9 cellular contexts compared by ENCODE assay signal in genomic region chr11:73342633-73343032, GRCh38. TPM values are rescaled to one million over a fixed set of nuclear protein-coding genes. Genes with fewer than 3 reads are reported as not detected.
DNase-seq lines count a peak whose midpoint lies in the region; ATAC-seq and TF ChIP-seq lines count a peak whose summit lies in the region.
"Had no signal": no experiment of that assay in that cellular context is flagged by ENCODE, and none has a peak within 500 bp of the region (broad histone marks: within the 10 kb centered on the region; RNA-seq: fewer than 3 reads in every experiment).

No MANE protein-coding gene starts in this region.

- H4K20me1 ChIP-seq in MM.1S (ENCODE audit: insufficient read depth, low read length) = no peaks in the 10 kb centered on the region

- no peak overlapping the region for H3K4me2 ChIP-seq in MM.1S (ENCODE audit: low read depth, low read length)

- TF ChIP-seq POLR2A in spleen (IDR thresholded peaks at IDR 0.05) = no peak

- intact Hi-C loops in left colon (cut with DNase I, micrococcal nuclease) (no loop called here), spleen (cut with DNase I; ENCODE audit: low total_unique reads) (no loop called here)

- 69 to 87% (median 83%) methylated on average over 24 to 54 of the region's 54 CpGs for WGBS in spleen, 5 donors

- H3K27me3 ChIP-seq in subcutaneous abdominal adipose tissue (ENCODE audit: control insufficient read depth in 5 of 5, insufficient read depth in 4 of 5, low read length in 5 of 5) = no peaks in the 10 kb centered on the region
- H3K27me3 ChIP-seq in spleen (replicated peaks in 1 of 7) = no peaks in the 10 kb centered on the region
- H3K27me3 ChIP-seq in MM.1S (replicated peaks; ENCODE audit: insufficient read depth, low read length) = no peaks in the 10 kb centered on the region

- H3K4me1 ChIP-seq in subcutaneous abdominal adipose tissue (ENCODE audit: control insufficient read depth in 5 of 5, insufficient read depth in 5 of 5, low read length in 5 of 5) (peaks cover 2 to 28% (median 14%) of the 10 kb centered on the region in 5 donors), spleen (peaks cover 0 to 57% (median 22%) of the 10 kb centered on the region in 6 donors), MM.1S (ENCODE audit: low read length) (no peaks in the 10 kb centered on the region)

- H3K9me3 ChIP-seq in subcutaneous abdominal adipose tissue (ENCODE audit: control insufficient read depth in 5 of 5, low read length in 5 of 5) (no peaks in the 10 kb centered on the region), spleen (no peaks in the 10 kb centered on the region), MM.1S (replicated peaks; ENCODE audit: insufficient read depth, low read length) (no peaks in the 10 kb centered on the region)

- H3K9ac ChIP-seq in subcutaneous abdominal adipose tissue (ENCODE audit: low read length in 5 of 5) (no peak overlapping the region), MM.1S (ENCODE audit: low read length) (no peak overlapping the region)

- H3K9me2 ChIP-seq in MM.1S (replicated peaks; ENCODE audit: insufficient read depth, low read length) = no peaks in the 10 kb centered on the region

- H3K4me3 ChIP-seq in subcutaneous abdominal adipose tissue (ENCODE audit: low read depth in 1 of 5, low read length in 5 of 5) = peak overlapping the region in 3 of 5 donors; percentile 26 to 46 (median 39)
- H3K4me3 ChIP-seq in spleen = peak overlapping the region in 1 of 8 donors; percentile 7
- no peak overlapping the region for H3K4me3 ChIP-seq in MM.1S (ENCODE audit: low read length)

- no peak overlapping the region for H2AFZ ChIP-seq in MM.1S (ENCODE audit: low read length)

- TF ChIP-seq CTCF in spleen (IDR thresholded peaks at IDR 0.05 in 8 of 11, conservative IDR thresholded peaks at IDR 0.05 in 3 of 11) = no peak
- TF ChIP-seq CTCF in MM.1S (IDR thresholded peaks at IDR 0.05; ENCODE audit: low read length) = no peak

- ATAC-seq in left colon = peak; percentile 42
- no peak for ATAC-seq in HG02981 (IDR thresholded peaks at IDR 0.05; ENCODE audit: unreplicated experiment)

- H3K27ac ChIP-seq in cingulate gyrus (ENCODE audit: low read depth, low read length) = peak overlapping the region; percentile 88
- no peak overlapping the region for H3K27ac ChIP-seq in subcutaneous abdominal adipose tissue (ENCODE audit: low read depth, low read length)
- no peak overlapping the region for H3K27ac ChIP-seq in spleen
- no peak overlapping the region for H3K27ac ChIP-seq in MM.1S (ENCODE audit: low read length)

- no peaks in the 10 kb centered on the region for H3F3A ChIP-seq in MM.1S (ENCODE audit: insufficient read depth, low read length)

- no peaks in the 10 kb centered on the region for H3K79me2 ChIP-seq in MM.1S (ENCODE audit: low read length)

- H3K36me3 ChIP-seq in subcutaneous abdominal adipose tissue (ENCODE audit: control insufficient read depth in 5 of 5, insufficient read depth in 5 of 5, low read length in 5 of 5) (peaks cover 0 to 10% (median 5%) of the 10 kb centered on the region in 5 donors), spleen (peaks cover 0 to 9% (median 0%) of the 10 kb centered on the region in 6 donors), MM.1S (replicated peaks; ENCODE audit: insufficient read depth, low read length) (no peaks in the 10 kb centered on the region)

- DNase-seq in DMS79 treated with DMSO at 0.1 percent for 48 hours (lab: John Stamatoyannopoulos, UW) (peak; percentile 31), DMS79 (lab: John Stamatoyannopoulos, UW) (no peak), left colon (no peak), spleen (no peak), MM.1S (no peak)
- DNase-seq: NCI-H524 treated with DMSO at 0.1 percent for 48 hours had no signal

RNA-seq across cellular contexts. Expression of gene RELT, which starts 33.6 kb away (rescaled TPM):
- total RNA-seq in left colon (1 to 10 TPM; 2.6 to 3.1 TPM), spleen (10 to 100 TPM; 28.1 to 79.8 (median 41.3) TPM)
- polyA plus RNA-seq in spleen = 10 to 100 TPM; 13.5 to 28.2 (median 21.7) TPM

RNA-seq across cellular contexts. Expression of gene ARHGEF17, which starts 34.6 kb away (rescaled TPM):
- total RNA-seq in left colon (10 to 100 TPM in 1 of 2 donors, 1 to 10 TPM in 1; 6.8 to 14.4 TPM), spleen (10 to 100 TPM; 21.5 to 48.5 (median 41.6) TPM)
- 10 to 100 TPM in 1 of 3 donors, 1 to 10 TPM in 2; 5.1 to 17.0 (median 6.3) TPM for polyA plus RNA-seq in spleen

Comparison
In these comparisons a context has a peak if more than half of its experiments do, and no peak if none do; other contexts are left out.
1. RNA of gene RELT, which starts 33.6 kb away (total RNA-seq): 28.1 to 79.8 TPM in spleen; 2.6 to 3.1 TPM in left colon; every median in the first group is over 4 times any median in the second.